In the genomic region with DNA sequence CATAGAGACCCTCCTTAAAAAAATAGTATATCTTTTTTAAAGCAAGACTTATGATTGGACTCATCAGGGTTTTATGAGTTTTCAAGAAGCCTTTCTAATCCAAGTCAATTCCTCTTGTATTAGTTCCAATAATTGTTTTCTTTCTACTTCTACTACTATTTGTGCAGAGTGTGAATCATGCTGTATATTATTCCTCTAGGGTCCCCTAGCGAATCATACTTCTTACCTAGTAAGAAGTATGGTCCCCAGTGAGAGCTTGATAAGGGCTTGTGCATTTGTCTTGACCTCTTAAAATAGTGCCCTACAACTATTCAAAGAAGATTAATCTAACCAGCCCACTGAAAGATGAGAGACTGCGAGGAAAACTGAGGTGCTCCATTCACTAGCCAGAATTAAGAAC, we compare ENCODE assay signal across 20 cellular contexts.
"Had no signal": no experiment of that assay in that cellular context is flagged by ENCODE, and none has a peak within 500 bp of the region (broad histone marks: within the 10 kb centered on the region; RNA-seq: fewer than 3 reads in every experiment).

No MANE protein-coding gene starts in this region.

- H3K27me3 ChIP-seq: adrenal gland, hepatocyte, suprapubic skin, transverse colon, uterus had no signal

- H3K36me3 ChIP-seq: adrenal gland, suprapubic skin, transverse colon, uterus had no signal

- H3K4me1 Mint-ChIP-seq: activated CD4-positive, alpha-beta T cell treated with anti-CD3 and anti-CD28 coated beads, Interleukin-2, amount 10 ng/mL, durations not matched to agents 7 days and 5 days; natural killer cell had no signal

- H3K4me2 ChIP-seq: hepatocyte had no signal

- H3K27ac ChIP-seq: adrenal gland, hepatocyte, suprapubic skin, transverse colon, uterus had no signal

- H3K79me2 ChIP-seq: hepatocyte had no signal

- ATAC-seq: activated CD4-positive, CD25-positive, alpha-beta regulatory T cell treated with anti-CD3 and anti-CD28 coated beads, Interleukin-2, amount 50 U/mL, for 24 hours; activated naive CD4-positive, alpha-beta T cell treated with anti-CD3 and anti-CD28 coated beads, Interleukin-2, amount 50 U/mL, for 72 hours; activated T-cell treated with anti-CD3 and anti-CD28 coated beads, Interleukin-2, amount 50 U/mL, for 72 hours; left cardiac atrium; natural killer cell; stimulated activated naive CD8-positive, alpha-beta T cell treated with anti-CD3 and anti-CD28 coated beads, Interleukin-15, Interleukin-2, amounts not matched to agents 100 U/mL and 50 U/mL, for 24 hours had no signal

- H3K36me3 Mint-ChIP-seq: activated naive CD4-positive, alpha-beta T cell treated with anti-CD3 and anti-CD28 coated beads, Interleukin-2, amount 50 U/mL, for 72 hours; natural killer cell had no signal

- DNase-seq: activated CD4-positive, alpha-beta T cell treated with anti-CD3 and anti-CD28 coated beads, Interleukin-2, amount 10 ng/mL, durations not matched to agents 7 days and 5 days; activated gamma-delta T cell treated with Interleukin-2 at 50 U/mL for 16 hours; activated T-cell treated with anti-CD3 and anti-CD28 coated beads, Interleukin-2, amount 50 U/mL, for 72 hours; adrenal gland; dermis blood vessel endothelial cell; effector memory CD4-positive, alpha-beta T cell; left cardiac atrium; mesendoderm; natural killer cell; nucleus accumbens; retina; stimulated activated CD8-positive, alpha-beta memory T cell treated with anti-CD3 and anti-CD28 coated beads, Interleukin-4, amount 100 ng/mL, for 48 hours; stimulated activated naive CD8-positive, alpha-beta T cell treated with anti-CD3 and anti-CD28 coated beads, Interleukin-15, Interleukin-2, amounts not matched to agents 100 U/mL and 50 U/mL, for 24 hours; T1000; transverse colon; uterus had no signal

- H3K4me1 ChIP-seq: adrenal gland, suprapubic skin, transverse colon, uterus had no signal

- H3K27me3 Mint-ChIP-seq: activated CD4-positive, alpha-beta T cell treated with anti-CD3 and anti-CD28 coated beads, Interleukin-2, amount 10 ng/mL, durations not matched to agents 7 days and 5 days had no signal

- H2AFZ ChIP-seq: hepatocyte had no signal

- H3K9me3 ChIP-seq: adrenal gland, suprapubic skin, transverse colon, uterus had no signal

- H3K4me3 Mint-ChIP-seq: activated CD4-positive, alpha-beta T cell treated with anti-CD3 and anti-CD28 coated beads, Interleukin-2, amount 10 ng/mL, durations not matched to agents 7 days and 5 days; activated T-cell treated with anti-CD3 and anti-CD28 coated beads, Interleukin-2, amount 50 U/mL, for 72 hours; natural killer cell had no signal

- H3K27ac Mint-ChIP-seq: activated CD4-positive, alpha-beta T cell treated with anti-CD3 and anti-CD28 coated beads, Interleukin-2, amount 10 ng/mL, durations not matched to agents 7 days and 5 days; activated naive CD4-positive, alpha-beta T cell treated with anti-CD3 and anti-CD28 coated beads, Interleukin-2, amount 50 U/mL, for 72 hours; activated T-cell treated with anti-CD3 and anti-CD28 coated beads, Interleukin-2, amount 50 U/mL, for 72 hours; natural killer cell had no signal

- H3K4me3 ChIP-seq: adrenal gland, hepatocyte, suprapubic skin, transverse colon, uterus had no signal
